21 cellular contexts compared by ENCODE assay signal in genomic region chr6:111952326-111952725, GRCh38.
A peak's percentile ranks its signal among the peaks of the same experiment; 100 is the strongest.
DNase-seq lines count a peak whose midpoint lies in the region; ATAC-seq, FAIRE-seq and TF ChIP-seq lines count a peak whose summit lies in the region.
"Had no signal": no experiment of that assay in that cellular context is flagged by ENCODE, and none has a peak within 500 bp of the region (broad histone marks: within the 10 kb centered on the region; RNA-seq: fewer than 3 reads in every experiment).

No MANE protein-coding gene starts in this region.

- H3K4me2 ChIP-seq in mammary epithelial cell (ENCODE audit: insufficient read depth, low read depth, low read length) = no peak overlapping the region
- H3K4me2 ChIP-seq in K562 (ENCODE audit: insufficient read depth, low read length) = no peak overlapping the region
- no peak overlapping the region for H3K4me2 ChIP-seq in mesendoderm (ENCODE audit: low read length)
- H3K4me2 ChIP-seq in osteoblast (ENCODE audit: insufficient read depth, low read length) = no peak overlapping the region
- H3K4me2 ChIP-seq: A549 had no signal

- no peak overlapping the region for H3K23ac ChIP-seq in mesendoderm (ENCODE audit: low read length)

- no peaks in the 10 kb centered on the region for H3K79me2 ChIP-seq in mammary epithelial cell (ENCODE audit: insufficient read depth, low read length)
- H3K79me2 ChIP-seq in K562 (ENCODE audit: control insufficient read depth, insufficient read depth, low read length) = no peaks in the 10 kb centered on the region
- no peaks in the 10 kb centered on the region for H3K79me2 ChIP-seq in mesendoderm (ENCODE audit: control insufficient read depth, insufficient read depth, low read length)
- H3K79me2 ChIP-seq in osteoblast (ENCODE audit: insufficient read depth, low read length) = no peaks in the 10 kb centered on the region

- H2AK5ac ChIP-seq in mesendoderm (ENCODE audit: low read length) = no peak overlapping the region

- H3K4me3 ChIP-seq in mammary epithelial cell (replicated peaks in 1 of 3; ENCODE audit: insufficient read depth in 1 of 3, low read depth in 2 of 3, low read length in 3 of 3) (no peak overlapping the region), K562 (no peak overlapping the region), mesendoderm (ENCODE audit: low read length) (no peak overlapping the region), osteoblast (ENCODE audit: insufficient read depth, low read length) (no peak overlapping the region), Peyer's patch (no peak overlapping the region)
- H3K4me3 ChIP-seq: A549, GM12878, heart right ventricle, prostate gland had no signal

- H3K27me3 Mint-ChIP-seq in MCF 10A (ENCODE audit: insufficient read depth, unreplicated experiment) (no peaks in the 10 kb centered on the region), type B pancreatic cell (no peaks in the 10 kb centered on the region)
- H3K27me3 Mint-ChIP-seq: CD4-positive, alpha-beta T cell; T-cell had no signal

- H3K36me3 Mint-ChIP-seq in MCF 10A (ENCODE audit: insufficient read depth, unreplicated experiment) (no peaks in the 10 kb centered on the region), type B pancreatic cell (no peaks in the 10 kb centered on the region)
- H3K36me3 Mint-ChIP-seq: natural killer cell, T-cell had no signal

- FAIRE-seq in K562 (lab: Jason Lieb, UNC) = no peak
- FAIRE-seq: A549, GM12878 had no signal

- H4K5ac ChIP-seq in mesendoderm (ENCODE audit: low read length) = no peak overlapping the region

- peaks cover 23% of the 10 kb centered on the region for H3K4me1 Mint-ChIP-seq in MCF 10A (ENCODE audit: insufficient read depth, unreplicated experiment)
- H3K4me1 Mint-ChIP-seq in type B pancreatic cell (ENCODE audit: unreplicated experiment) = peaks cover 21% of the 10 kb centered on the region
- H3K4me1 Mint-ChIP-seq: natural killer cell had no signal

- H3K79me1 ChIP-seq in mesendoderm (ENCODE audit: low read length) = no peaks in the 10 kb centered on the region

- in situ Hi-C loops in mammary epithelial cell (cut with MboI; ENCODE audit: low sequenced_read_pairs in 2 of 2) (no loop called here), K562 (cut with MboI) (no loop called here)

- WGBS in mammary epithelial cell (ENCODE audit: low coverage, missing lambda C conversion rate) = 75% methylated on average over 5 of the region's 5 CpGs
- WGBS in K562 (ENCODE audit: insufficient coverage, low coverage, missing lambda C conversion rate) = 0% methylated on average over 5 of the region's 5 CpGs
- 100% methylated on average over 1 of the region's 5 CpGs for WGBS in mesendoderm (ENCODE audit: extremely low coverage, insufficient coverage, low lambda C conversion rate)

- TF ChIP-seq EP300 in K562 (IDR thresholded peaks at IDR 0.05; ENCODE audit: low read length) = no peak

- H3K4me3 Mint-ChIP-seq in MCF 10A (ENCODE audit: unreplicated experiment) (no peak overlapping the region), type B pancreatic cell (peak overlapping the region; percentile 60)
- H3K4me3 Mint-ChIP-seq: CD4-positive, alpha-beta T cell; natural killer cell; T-cell had no signal

- no peak overlapping the region for H3K18ac ChIP-seq in mesendoderm (ENCODE audit: low read length)

- H3K56ac ChIP-seq in mesendoderm (ENCODE audit: low read length) = no peak overlapping the region

- CTCF ChIA-PET in mammary epithelial cell (lab: Charles Lee; ENCODE audit: low non-redundant PET) = no interaction called here
- CTCF ChIA-PET in MCF 10A (lab: Yijun Ruan, JAX) = interaction anchor here (1.2 kb wide), 1 partner anchor 20 kb away, joined by 3 read pairs; no protein-coding TSS in a partner anchor
- CTCF ChIA-PET in K562 (lab: Yijun Ruan, JAX; ENCODE audit: low intra/inter-chr PET ratio) = no interaction called here

- H3K4me1 ChIP-seq in mammary epithelial cell (ENCODE audit: insufficient read depth, low read length) (peaks cover 16% of the 10 kb centered on the region), K562 (replicated peaks in 1 of 2; ENCODE audit: control insufficient read depth in 2 of 2, insufficient read depth in 2 of 2, low read length in 2 of 2) (no peaks in the 10 kb centered on the region), mesendoderm (ENCODE audit: control insufficient read depth, low read depth, low read length) (peaks cover 6% of the 10 kb centered on the region), osteoblast (ENCODE audit: insufficient read depth, low read length) (peaks cover 16% of the 10 kb centered on the region), Peyer's patch (no peaks in the 10 kb centered on the region)
- H3K4me1 ChIP-seq: A549, prostate gland had no signal

- H4K8ac ChIP-seq in mesendoderm (ENCODE audit: low read depth, low read length) = no peak overlapping the region

- dilution Hi-C loops in mammary epithelial cell (cut with HindIII; ENCODE audit: low sequenced_read_pairs) = no loop called here

- H3K4ac ChIP-seq in mesendoderm (ENCODE audit: low read depth, low read length) = no peak overlapping the region

- H2BK120ac ChIP-seq in mesendoderm (ENCODE audit: low read depth, low read length) = peak overlapping the region; percentile 56

- TF ChIP-seq POLR2A in K562 (conservative IDR thresholded peaks at IDR 0.05) (no peak), Peyer's patch (IDR thresholded peaks at IDR 0.05) (no peak)

- H3K9me3 Mint-ChIP-seq in MCF 10A (ENCODE audit: unreplicated experiment) (no peaks in the 10 kb centered on the region), type B pancreatic cell (no peaks in the 10 kb centered on the region)
- H3K9me3 Mint-ChIP-seq: CD4-positive, alpha-beta T cell; natural killer cell; T-cell had no signal

- no peak for TF ChIP-seq RAD21 in K562 (CRISPR knock-in tag; conservative IDR thresholded peaks at IDR 0.05 in 1 of 2, IDR thresholded peaks at IDR 0.05 in 1 of 2)

- no peak overlapping the region for H2BK5ac ChIP-seq in mesendoderm (ENCODE audit: low read length)

- no peak overlapping the region for H3K27ac Mint-ChIP-seq in MCF 10A (ENCODE audit: low read depth, unreplicated experiment)
- peak overlapping the region; percentile 96 for H3K27ac Mint-ChIP-seq in type B pancreatic cell
- H3K27ac Mint-ChIP-seq: CD4-positive, alpha-beta T cell; natural killer cell; T-cell had no signal

- no peaks in the 10 kb centered on the region for H3K9me3 ChIP-seq in mammary epithelial cell (replicated peaks; ENCODE audit: insufficient read depth, low read length)
- no peaks in the 10 kb centered on the region for H3K9me3 ChIP-seq in K562 (replicated peaks; ENCODE audit: control insufficient read depth, insufficient read depth, low read depth, low read length)
- no peaks in the 10 kb centered on the region for H3K9me3 ChIP-seq in osteoblast (ENCODE audit: low read depth, low read length)
- no peaks in the 10 kb centered on the region for H3K9me3 ChIP-seq in Peyer's patch
- H3K9me3 ChIP-seq: A549, heart right ventricle, prostate gland had no signal

- DNase-seq in mammary epithelial cell = no peak
- no peak for DNase-seq in MCF 10A (ENCODE audit: unreplicated experiment)
- DNase-seq in K562 (ENCODE audit: extremely low read depth in 1 of 4, low spot score in 3 of 4) = no peak
- no peak for DNase-seq in mesendoderm
- DNase-seq in type B pancreatic cell (ENCODE audit: extremely low spot score, unreplicated experiment) = no peak
- no peak for DNase-seq in osteoblast (ENCODE audit: insufficient read length, low spot score, missing footprints)
- DNase-seq in Peyer's patch = no peak
- no peak for DNase-seq in HPDE6-E6E7 (ENCODE audit: extremely low spot score)
- DNase-seq: activated CD8-positive, alpha-beta memory T cell treated with anti-CD3 and anti-CD28 coated beads, Interleukin-2, amount 50 U/mL, for 48 hours; activated gamma-delta T cell; CD4-positive, alpha-beta T cell; HCEC 1CT; heart right ventricle; natural killer cell; NCI-H1694 treated with DMSO at 0.1 percent for 48 hours; NCI-H510A; Right ventricle myocardium superior; T-cell had no signal

- H3K27me3 ChIP-seq in mammary epithelial cell (ENCODE audit: insufficient read depth, low read length) (no peaks in the 10 kb centered on the region), K562 (ENCODE audit: control insufficient read depth in 2 of 2, insufficient read depth in 2 of 2, low read length in 2 of 2) (peaks cover 44 to 56% of the 10 kb centered on the region in 2 experiments), mesendoderm (ENCODE audit: insufficient read depth, low read length, poor library complexity) (no peaks in the 10 kb centered on the region), osteoblast (ENCODE audit: insufficient read depth, low read length) (no peaks in the 10 kb centered on the region), Peyer's patch (no peaks in the 10 kb centered on the region)
- H3K27me3 ChIP-seq: heart right ventricle had no signal

- POLR2A ChIA-PET in MCF 10A (lab: Yijun Ruan, JAX) (interaction anchor here (0.6 kb wide), 1 partner anchor 109 kb away, joined by 3 read pairs; no protein-coding TSS in a partner anchor), K562 (lab: Yijun Ruan, JAX) (no interaction called here)

- TF ChIP-seq CTCF in mammary epithelial cell (conservative IDR thresholded peaks at IDR 0.05 in 1 of 2, IDR thresholded peaks at IDR 0.05 in 1 of 2; ENCODE audit: extremely low read depth in 1 of 2, insufficient read depth in 1 of 2, low read depth in 1 of 2, low read length in 2 of 2) (no peak), MCF 10A (IDR thresholded peaks at IDR 0.05; ENCODE audit: unreplicated experiment) (no peak), K562 (IDR thresholded peaks at IDR 0.05 in 2 of 3, conservative IDR thresholded peaks at IDR 0.05 in 1 of 3; ENCODE audit: insufficient read depth in 2 of 3, low read depth in 1 of 3, low read length in 3 of 3) (no peak), type B pancreatic cell (conservative IDR thresholded peaks at IDR 0.05) (no peak), osteoblast (IDR thresholded peaks at IDR 0.05; ENCODE audit: extremely low read depth, low read depth, low read length) (no peak), Peyer's patch (IDR thresholded peaks at IDR 0.05) (no peak)

- H3K9ac ChIP-seq in mammary epithelial cell (ENCODE audit: insufficient read depth, low read length) = no peak overlapping the region
- H3K9ac ChIP-seq in K562 (ENCODE audit: insufficient read depth in 1 of 2, low read depth in 2 of 2, low read length in 2 of 2) = no peak overlapping the region
- H3K9ac ChIP-seq in mesendoderm (ENCODE audit: low read length) = no peak overlapping the region

- H4K20me1 ChIP-seq in mammary epithelial cell (ENCODE audit: insufficient read depth, low read length) = no peaks in the 10 kb centered on the region
- no peaks in the 10 kb centered on the region for H4K20me1 ChIP-seq in K562 (replicated peaks; ENCODE audit: control insufficient read depth, insufficient read depth, low read length)
- H4K20me1 ChIP-seq in osteoblast (ENCODE audit: insufficient read depth, low read length) = no peaks in the 10 kb centered on the region

- peak overlapping the region; percentile 47 for H2AFZ ChIP-seq in mammary epithelial cell (ENCODE audit: low read depth, low read length)
- no peak overlapping the region for H2AFZ ChIP-seq in K562 (ENCODE audit: low read depth, low read length)
- no peak overlapping the region for H2AFZ ChIP-seq in osteoblast (ENCODE audit: low read length)

- H3K27ac ChIP-seq in mammary epithelial cell (ENCODE audit: insufficient read depth, low read depth, low read length) (peak overlapping the region; percentile 39), K562 (ENCODE audit: extremely low read depth, low read depth, low read length) (no peak overlapping the region), mesendoderm (ENCODE audit: low read depth, low read length) (no peak overlapping the region), osteoblast (ENCODE audit: low read depth, low read length) (no peak overlapping the region), Peyer's patch (no peak overlapping the region)
- H3K27ac ChIP-seq: A549, prostate gland had no signal

- H3K36me3 ChIP-seq in mammary epithelial cell (ENCODE audit: insufficient read depth, low read length) (no peaks in the 10 kb centered on the region), K562 (ENCODE audit: control insufficient read depth, insufficient read depth, low read length) (no peaks in the 10 kb centered on the region), mesendoderm (ENCODE audit: control insufficient read depth, insufficient read depth, low read length) (no peaks in the 10 kb centered on the region), osteoblast (ENCODE audit: insufficient read depth, low read length) (no peaks in the 10 kb centered on the region), Peyer's patch (no peaks in the 10 kb centered on the region)
- H3K36me3 ChIP-seq: heart right ventricle, prostate gland had no signal

- no peaks in the 10 kb centered on the region for H3K9me1 ChIP-seq in K562 (ENCODE audit: control insufficient read depth, insufficient read depth, low read length)

- intact Hi-C loops in mammary epithelial cell (cut with micrococcal nuclease) (loop anchor here (1.0 kb wide), 2 partner anchors 45 to 80 kb away; no protein-coding TSS in a partner anchor), MCF 10A (cut with micrococcal nuclease) (no loop called here), K562 (cut with micrococcal nuclease) (no loop called here)

- H2BK15ac ChIP-seq in mesendoderm (replicated peaks; ENCODE audit: low read depth) = no peak overlapping the region

- ATAC-seq in K562 = no peak
- ATAC-seq: natural killer cell, T-cell had no signal

- BruUV-seq in mammary epithelial cell (replicated peaks; lab: Mats Ljungman, UMichigan) (TSS peak; percentile 40), MCF 10A (replicated peaks; lab: Mats Ljungman, UMichigan) (no TSS peak), K562 (replicated peaks; lab: Mats Ljungman, UMichigan) (no TSS peak)
